In genomic region chr2:38376683-38377500, GRCh38 we compare ENCODE assay signal across 8 cellular contexts. TPM values are rescaled to one million over a fixed set of nuclear protein-coding genes. Genes with fewer than 3 reads are reported as not detected.
DNase-seq lines count a peak whose midpoint lies in the region; ATAC-seq and TF ChIP-seq lines count a peak whose summit lies in the region.

Gene ATL2 (minus strand): TSS chr2:38377273. CDS start chr2:38377260, 13 bp downstream.

- H3K4me1 ChIP-seq in Caco-2 (peaks cover 21% of the 10 kb centered on the region), endodermal cell (ENCODE audit: control insufficient read depth, insufficient read depth, low read length) (peaks cover 6% of the 10 kb centered on the region), mesodermal cell (ENCODE audit: control insufficient read depth, insufficient read depth, low read length, poor library complexity, severe bottlenecking) (peaks cover 22% of the 10 kb centered on the region)

- H3K4me3 Mint-ChIP-seq in Caco-2 (ENCODE audit: unreplicated experiment), result peak within 1 kb of the TSS; percentile 80
- peak within 1 kb of the TSS; percentile 87 for H3K4me3 Mint-ChIP-seq in activated CD8-positive, alpha-beta memory T cell treated with anti-CD3 and anti-CD28 coated beads, Interleukin-2, amount 10 ng/mL, durations not matched to agents 7 days and 5 days
- peak within 1 kb of the TSS; percentile 93 for H3K4me3 Mint-ChIP-seq in endodermal cell

- H3K4me1 Mint-ChIP-seq in Caco-2 (ENCODE audit: low read depth, unreplicated experiment), result peaks cover 35% of the 10 kb centered on the region
- H3K4me1 Mint-ChIP-seq in activated CD8-positive, alpha-beta memory T cell treated with anti-CD3 and anti-CD28 coated beads, Interleukin-2, amount 10 ng/mL, durations not matched to agents 7 days and 5 days, result peaks cover 47% of the 10 kb centered on the region
- H3K4me1 Mint-ChIP-seq in endodermal cell, result peaks cover 53% of the 10 kb centered on the region

- POLR2A ChIA-PET in Caco-2 (lab: Charles Lee), result interaction anchor here (0.6 to 1.0 kb wide), 4 partner anchors 85 to 1897 kb away, joined by 3 to 10 read pairs (median 4); partner anchors contain the start of gene SRSF7

- peak within 1 kb of the TSS; percentile 93 for H3K9ac ChIP-seq in endodermal cell (ENCODE audit: extremely low read depth, low read length, poor library complexity, severe bottlenecking)

- H3K27ac ChIP-seq in endodermal cell (ENCODE audit: low read depth, low read length) (peak within 1 kb of the TSS; percentile 93), mesodermal cell (ENCODE audit: low read depth, low read length, severe bottlenecking) (peak within 1 kb of the TSS; percentile 95)

- H3K9me3 Mint-ChIP-seq in Caco-2 (ENCODE audit: unreplicated experiment) (no peaks in the 10 kb centered on the region), endodermal cell (no peaks in the 10 kb centered on the region)
- no peaks in the 10 kb centered on the region for H3K9me3 Mint-ChIP-seq in activated CD8-positive, alpha-beta memory T cell treated with anti-CD3 and anti-CD28 coated beads, Interleukin-2, amount 10 ng/mL, durations not matched to agents 7 days and 5 days (ENCODE audit: low read depth)

- peaks cover 16% of the 10 kb centered on the region for H3K36me3 Mint-ChIP-seq in Caco-2 (ENCODE audit: insufficient read depth, unreplicated experiment)
- H3K36me3 Mint-ChIP-seq in activated CD8-positive, alpha-beta memory T cell treated with anti-CD3 and anti-CD28 coated beads, Interleukin-2, amount 10 ng/mL, durations not matched to agents 7 days and 5 days, result peaks cover 2% of the 10 kb centered on the region
- H3K36me3 Mint-ChIP-seq in endodermal cell (ENCODE audit: low read depth), result peaks cover 8% of the 10 kb centered on the region

- no TSS peak for BruUV-seq in Caco-2 (replicated peaks; lab: Mats Ljungman, UMichigan)

- DNase-seq in Caco-2 (peak; percentile 96 to 98), HUDEP-2 (lab: John Stamatoyannopoulos, UW; ENCODE audit: unreplicated experiment in 76 of 76) (peak in 75 of 76 experiments; percentile 33 to 96 (median 89)), NOMO-1 treated with dmso at 0.1 percent for 144 hours (lab: John Stamatoyannopoulos, UW; ENCODE audit: unreplicated experiment) (peak; percentile 98), endodermal cell (peak; percentile 98)
- DNase-seq in activated CD8-positive, alpha-beta memory T cell treated with anti-CD3 and anti-CD28 coated beads, Interleukin-2, amount 10 ng/mL, durations not matched to agents 7 days and 5 days, result peak; percentile 97
- DNase-seq in stimulated activated CD8-positive, alpha-beta memory T cell treated with anti-CD3 and anti-CD28 coated beads, Interleukin-15, amount 100 ng/mL, for 4 hours (ENCODE audit: low read depth in 2 of 2), result peak; percentile 90 to 91

- WGBS in endodermal cell (ENCODE audit: insufficient coverage in 1 of 2, insufficient read length in 1 of 2), 2 experiments, result 0% methylated on average over 45 to 116 of the region's 116 CpGs
- 0 to 1% methylated on average over 53 to 80 of the region's 116 CpGs for WGBS in mesodermal cell (ENCODE audit: insufficient coverage in 2 of 2), 2 experiments

- H3K36me3 ChIP-seq in Caco-2 (ENCODE audit: control insufficient read depth, insufficient read depth, low read length) (no peaks in the 10 kb centered on the region), endodermal cell (ENCODE audit: control insufficient read depth, insufficient read depth, low read length) (peaks cover 16% of the 10 kb centered on the region), mesodermal cell (ENCODE audit: control insufficient read depth, insufficient read depth, low read length) (peaks cover 11% of the 10 kb centered on the region)

- no peaks in the 10 kb centered on the region for H3K27me3 ChIP-seq in Caco-2 (replicated peaks; ENCODE audit: control insufficient read depth, insufficient read depth, low read length)
- no peaks in the 10 kb centered on the region for H3K27me3 ChIP-seq in endodermal cell (ENCODE audit: control insufficient read depth, insufficient read depth, low read length, poor library complexity, severe bottlenecking)

- H3K27ac Mint-ChIP-seq in Caco-2 (ENCODE audit: unreplicated experiment) (peak within 1 kb of the TSS; percentile 94), endodermal cell (peak within 1 kb of the TSS; percentile 93)
- H3K27ac Mint-ChIP-seq in activated CD8-positive, alpha-beta memory T cell treated with anti-CD3 and anti-CD28 coated beads, Interleukin-2, amount 10 ng/mL, durations not matched to agents 7 days and 5 days, result peak within 1 kb of the TSS; percentile 85

- ATAC-seq in GM21367 (IDR thresholded peaks at IDR 0.05; ENCODE audit: unreplicated experiment), result peak; percentile 70
- peak; percentile 92 for ATAC-seq in activated CD8-positive, alpha-beta memory T cell treated with anti-CD3 and anti-CD28 coated beads, Interleukin-2, amount 10 ng/mL, durations not matched to agents 7 days and 5 days

- H3K27me3 Mint-ChIP-seq in Caco-2 (ENCODE audit: insufficient read depth, unreplicated experiment) (no peaks in the 10 kb centered on the region), endodermal cell (ENCODE audit: insufficient read depth) (no peaks in the 10 kb centered on the region)
- H3K27me3 Mint-ChIP-seq in activated CD8-positive, alpha-beta memory T cell treated with anti-CD3 and anti-CD28 coated beads, Interleukin-2, amount 10 ng/mL, durations not matched to agents 7 days and 5 days, result peaks cover 6% of the 10 kb centered on the region

- TF ChIP-seq CTCF in Caco-2 (IDR thresholded peaks at IDR 0.05; ENCODE audit: insufficient read depth in 1 of 2, low read depth in 1 of 2, low read length in 1 of 2, severe bottlenecking in 1 of 2, unreplicated experiment in 1 of 2), result peak; percentile 25 to 54
- TF ChIP-seq CTCF in endodermal cell (conservative IDR thresholded peaks at IDR 0.05), result peak; percentile 69

- CTCF ChIA-PET in Caco-2 (lab: Charles Lee), result interaction anchor here (0.6 to 2.6 kb wide), 14 partner anchors 10 to 374 kb away, joined by 3 to 16 read pairs (median 4); partner anchors contain the start of gene SRSF7
- CTCF ChIA-PET in activated CD8-positive, alpha-beta memory T cell treated with anti-CD3 and anti-CD28 coated beads, Interleukin-2, amount 10 ng/mL, durations not matched to agents 7 days and 5 days (lab: Charles Lee), result interaction anchor here (0.6 to 2.3 kb wide), 12 partner anchors 10 to 375 kb away, joined by 3 to 17 read pairs (median 6); partner anchors contain the start of gene SRSF7

- H3K4me3 ChIP-seq in Caco-2 (ENCODE audit: low read depth, low read length) (peak within 1 kb of the TSS; percentile 48), endodermal cell (ENCODE audit: low read length) (peak within 1 kb of the TSS; percentile 98), mesodermal cell (ENCODE audit: extremely low read depth, insufficient read depth, low read length, poor library complexity, severe bottlenecking) (peak within 1 kb of the TSS; percentile 72)

- intact Hi-C loops in Caco-2 (cut with micrococcal nuclease; ENCODE audit: unreplicated experiment), result loop anchor here (2.0 to 5.0 kb wide), 5 partner anchors 60 to 375 kb away; partner anchors contain the start of gene SRSF7

- H3K9me3 ChIP-seq in Caco-2 (no peaks in the 10 kb centered on the region), endodermal cell (ENCODE audit: control insufficient read depth, low read length) (no peaks in the 10 kb centered on the region), mesodermal cell (ENCODE audit: control insufficient read depth, low read length) (no peaks in the 10 kb centered on the region)

RNA-seq across cellular contexts. Expression of gene ATL2, which starts in this region (rescaled TPM):
- total RNA-seq in Caco-2 (2022) (107 and 113 TPM in 2 replicates), endodermal cell (100 to 1,000 TPM; 125 to 139 TPM)
- total RNA-seq in activated CD8-positive, alpha-beta memory T cell treated with anti-CD3 and anti-CD28 coated beads, Interleukin-2, amount 10 ng/mL, durations not matched to agents 7 days and 5 days, result 10 to 100 TPM; 55.5 to 56.7 TPM
- 90.9 TPM for polyA plus RNA-seq in endodermal cell (2013, experiment 1 of 2)
- 94.2 TPM for polyA plus RNA-seq in endodermal cell (2013, experiment 2 of 2)
- 67.9 TPM for polyA plus RNA-seq in mesodermal cell (2013, experiment 1 of 2)
- 69.1 TPM for polyA plus RNA-seq in mesodermal cell (2013, experiment 2 of 2)

Comparison
In these comparisons a context has a peak if more than half of its experiments do, and no peak if none do; other contexts are left out.
1. Peak in every context shown above with its lines: DNase-seq, ATAC-seq, H3K4me3 ChIP-seq and H3K27ac ChIP-seq.
2. H3K4me3 ChIP-seq: peak in every context shown above with its lines; median percentile 98 in endodermal cell; 72 in mesodermal cell; 48 in Caco-2.